ENCODE assay signal across 1 cellular context in the genomic region with DNA sequence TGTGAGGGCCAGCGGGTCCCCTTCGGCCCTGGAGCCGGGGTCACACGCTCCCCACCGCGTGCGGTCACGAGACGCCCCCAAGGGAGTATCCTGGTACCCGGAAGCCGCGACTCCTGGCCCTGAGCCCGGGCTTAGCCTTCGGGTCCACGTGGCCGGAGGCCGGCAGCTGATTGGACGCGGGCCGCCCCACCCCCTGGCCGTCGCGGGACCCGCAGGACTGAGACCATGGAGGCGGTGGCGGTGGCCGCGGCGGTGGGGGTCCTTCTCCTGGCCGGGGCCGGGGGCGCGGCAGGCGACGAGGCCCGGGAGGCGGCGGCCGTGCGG.
TF ChIP-seq lines count a peak whose summit lies in the region.

A gene (plus strand): TSS at position 194 of the 324 bp plus-strand sequence. CDS start 32 bp downstream, at position 226.

TF ChIP-seq in K562, 482 proteins besides CTCF, POLR2A, EP300 and RAD21 (continued from another document and continues in another):
- TF ChIP-seq, protein P1, sequence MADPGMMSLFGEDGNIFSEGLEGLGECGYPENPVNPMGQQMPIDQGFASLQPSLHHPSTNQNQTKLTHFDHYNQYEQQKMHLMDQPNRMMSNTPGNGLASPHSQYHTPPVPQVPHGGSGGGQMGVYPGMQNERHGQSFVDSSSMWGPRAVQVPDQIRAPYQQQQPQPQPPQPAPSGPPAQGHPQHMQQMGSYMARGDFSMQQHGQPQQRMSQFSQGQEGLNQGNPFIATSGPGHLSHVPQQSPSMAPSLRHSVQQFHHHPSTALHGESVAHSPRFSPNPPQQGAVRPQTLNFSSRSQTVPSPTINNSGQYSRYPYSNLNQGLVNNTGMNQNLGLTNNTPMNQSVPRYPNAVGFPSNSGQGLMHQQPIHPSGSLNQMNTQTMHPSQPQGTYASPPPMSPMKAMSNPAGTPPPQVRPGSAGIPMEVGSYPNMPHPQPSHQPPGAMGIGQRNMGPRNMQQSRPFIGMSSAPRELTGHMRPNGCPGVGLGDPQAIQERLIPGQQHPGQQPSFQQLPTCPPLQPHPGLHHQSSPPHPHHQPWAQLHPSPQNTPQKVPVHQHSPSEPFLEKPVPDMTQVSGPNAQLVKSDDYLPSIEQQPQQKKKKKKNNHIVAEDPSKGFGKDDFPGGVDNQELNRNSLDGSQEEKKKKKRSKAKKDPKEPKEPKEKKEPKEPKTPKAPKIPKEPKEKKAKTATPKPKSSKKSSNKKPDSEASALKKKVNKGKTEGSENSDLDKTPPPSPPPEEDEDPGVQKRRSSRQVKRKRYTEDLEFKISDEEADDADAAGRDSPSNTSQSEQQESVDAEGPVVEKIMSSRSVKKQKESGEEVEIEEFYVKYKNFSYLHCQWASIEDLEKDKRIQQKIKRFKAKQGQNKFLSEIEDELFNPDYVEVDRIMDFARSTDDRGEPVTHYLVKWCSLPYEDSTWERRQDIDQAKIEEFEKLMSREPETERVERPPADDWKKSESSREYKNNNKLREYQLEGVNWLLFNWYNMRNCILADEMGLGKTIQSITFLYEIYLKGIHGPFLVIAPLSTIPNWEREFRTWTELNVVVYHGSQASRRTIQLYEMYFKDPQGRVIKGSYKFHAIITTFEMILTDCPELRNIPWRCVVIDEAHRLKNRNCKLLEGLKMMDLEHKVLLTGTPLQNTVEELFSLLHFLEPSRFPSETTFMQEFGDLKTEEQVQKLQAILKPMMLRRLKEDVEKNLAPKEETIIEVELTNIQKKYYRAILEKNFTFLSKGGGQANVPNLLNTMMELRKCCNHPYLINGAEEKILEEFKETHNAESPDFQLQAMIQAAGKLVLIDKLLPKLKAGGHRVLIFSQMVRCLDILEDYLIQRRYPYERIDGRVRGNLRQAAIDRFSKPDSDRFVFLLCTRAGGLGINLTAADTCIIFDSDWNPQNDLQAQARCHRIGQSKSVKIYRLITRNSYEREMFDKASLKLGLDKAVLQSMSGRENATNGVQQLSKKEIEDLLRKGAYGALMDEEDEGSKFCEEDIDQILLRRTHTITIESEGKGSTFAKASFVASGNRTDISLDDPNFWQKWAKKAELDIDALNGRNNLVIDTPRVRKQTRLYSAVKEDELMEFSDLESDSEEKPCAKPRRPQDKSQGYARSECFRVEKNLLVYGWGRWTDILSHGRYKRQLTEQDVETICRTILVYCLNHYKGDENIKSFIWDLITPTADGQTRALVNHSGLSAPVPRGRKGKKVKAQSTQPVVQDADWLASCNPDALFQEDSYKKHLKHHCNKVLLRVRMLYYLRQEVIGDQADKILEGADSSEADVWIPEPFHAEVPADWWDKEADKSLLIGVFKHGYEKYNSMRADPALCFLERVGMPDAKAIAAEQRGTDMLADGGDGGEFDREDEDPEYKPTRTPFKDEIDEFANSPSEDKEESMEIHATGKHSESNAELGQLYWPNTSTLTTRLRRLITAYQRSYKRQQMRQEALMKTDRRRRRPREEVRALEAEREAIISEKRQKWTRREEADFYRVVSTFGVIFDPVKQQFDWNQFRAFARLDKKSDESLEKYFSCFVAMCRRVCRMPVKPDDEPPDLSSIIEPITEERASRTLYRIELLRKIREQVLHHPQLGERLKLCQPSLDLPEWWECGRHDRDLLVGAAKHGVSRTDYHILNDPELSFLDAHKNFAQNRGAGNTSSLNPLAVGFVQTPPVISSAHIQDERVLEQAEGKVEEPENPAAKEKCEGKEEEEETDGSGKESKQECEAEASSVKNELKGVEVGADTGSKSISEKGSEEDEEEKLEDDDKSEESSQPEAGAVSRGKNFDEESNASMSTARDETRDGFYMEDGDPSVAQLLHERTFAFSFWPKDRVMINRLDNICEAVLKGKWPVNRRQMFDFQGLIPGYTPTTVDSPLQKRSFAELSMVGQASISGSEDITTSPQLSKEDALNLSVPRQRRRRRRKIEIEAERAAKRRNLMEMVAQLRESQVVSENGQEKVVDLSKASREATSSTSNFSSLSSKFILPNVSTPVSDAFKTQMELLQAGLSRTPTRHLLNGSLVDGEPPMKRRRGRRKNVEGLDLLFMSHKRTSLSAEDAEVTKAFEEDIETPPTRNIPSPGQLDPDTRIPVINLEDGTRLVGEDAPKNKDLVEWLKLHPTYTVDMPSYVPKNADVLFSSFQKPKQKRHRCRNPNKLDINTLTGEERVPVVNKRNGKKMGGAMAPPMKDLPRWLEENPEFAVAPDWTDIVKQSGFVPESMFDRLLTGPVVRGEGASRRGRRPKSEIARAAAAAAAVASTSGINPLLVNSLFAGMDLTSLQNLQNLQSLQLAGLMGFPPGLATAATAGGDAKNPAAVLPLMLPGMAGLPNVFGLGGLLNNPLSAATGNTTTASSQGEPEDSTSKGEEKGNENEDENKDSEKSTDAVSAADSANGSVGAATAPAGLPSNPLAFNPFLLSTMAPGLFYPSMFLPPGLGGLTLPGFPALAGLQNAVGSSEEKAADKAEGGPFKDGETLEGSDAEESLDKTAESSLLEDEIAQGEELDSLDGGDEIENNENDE (IDR thresholded peaks at IDR 0.05; ENCODE audit: low read depth, low read length), result no peak
- TF ChIP-seq JUN (IDR thresholded peaks at IDR 0.05; ENCODE audit: borderline replicate concordance, low read depth, low read length), result peak; percentile 39; the same call in 1 of the 2 replicates
- TF ChIP-seq JUN (CRISPR knock-in tag; IDR thresholded peaks at IDR 0.05; ENCODE audit: borderline replicate concordance), result no peak
- TF ChIP-seq, protein P2, sequence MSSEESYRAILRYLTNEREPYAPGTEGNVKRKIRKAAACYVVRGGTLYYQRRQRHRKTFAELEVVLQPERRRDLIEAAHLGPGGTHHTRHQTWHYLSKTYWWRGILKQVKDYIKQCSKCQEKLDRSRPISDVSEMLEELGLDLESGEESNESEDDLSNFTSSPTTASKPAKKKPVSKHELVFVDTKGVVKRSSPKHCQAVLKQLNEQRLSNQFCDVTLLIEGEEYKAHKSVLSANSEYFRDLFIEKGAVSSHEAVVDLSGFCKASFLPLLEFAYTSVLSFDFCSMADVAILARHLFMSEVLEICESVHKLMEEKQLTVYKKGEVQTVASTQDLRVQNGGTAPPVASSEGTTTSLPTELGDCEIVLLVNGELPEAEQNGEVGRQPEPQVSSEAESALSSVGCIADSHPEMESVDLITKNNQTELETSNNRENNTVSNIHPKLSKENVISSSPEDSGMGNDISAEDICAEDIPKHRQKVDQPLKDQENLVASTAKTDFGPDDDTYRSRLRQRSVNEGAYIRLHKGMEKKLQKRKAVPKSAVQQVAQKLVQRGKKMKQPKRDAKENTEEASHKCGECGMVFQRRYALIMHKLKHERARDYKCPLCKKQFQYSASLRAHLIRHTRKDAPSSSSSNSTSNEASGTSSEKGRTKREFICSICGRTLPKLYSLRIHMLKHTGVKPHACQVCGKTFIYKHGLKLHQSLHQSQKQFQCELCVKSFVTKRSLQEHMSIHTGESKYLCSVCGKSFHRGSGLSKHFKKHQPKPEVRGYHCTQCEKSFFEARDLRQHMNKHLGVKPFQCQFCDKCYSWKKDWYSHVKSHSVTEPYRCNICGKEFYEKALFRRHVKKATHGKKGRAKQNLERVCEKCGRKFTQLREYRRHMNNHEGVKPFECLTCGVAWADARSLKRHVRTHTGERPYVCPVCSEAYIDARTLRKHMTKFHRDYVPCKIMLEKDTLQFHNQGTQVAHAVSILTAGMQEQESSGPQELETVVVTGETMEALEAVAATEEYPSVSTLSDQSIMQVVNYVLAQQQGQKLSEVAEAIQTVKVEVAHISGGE (CRISPR knock-in tag; IDR thresholded peaks at IDR 0.05), result no peak
- peak; percentile 93 for TF ChIP-seq ELF2 (CRISPR knock-in tag; IDR thresholded peaks at IDR 0.05)
- TF ChIP-seq SOX6 (IDR thresholded peaks at IDR 0.05), result peak; percentile 24; the same call in 1 of the 2 replicates
- no peak for TF ChIP-seq NR2C2 (CRISPR knock-in tag; IDR thresholded peaks at IDR 0.05)
- peak; percentile 11; the same call in 1 of the 2 replicates for TF ChIP-seq NR2C2 (tag; IDR thresholded peaks at IDR 0.05)
- no peak for TF ChIP-seq XRCC3 (IDR thresholded peaks at IDR 0.05)
- TF ChIP-seq TEAD4 (IDR thresholded peaks at IDR 0.05; ENCODE audit: low read length), result 0 out of 2 replicates have a peak, but pooled peaks have one; percentile 17
- no peak for TF ChIP-seq TEAD4 (CRISPR knock-in tag; IDR thresholded peaks at IDR 0.05; ENCODE audit: borderline replicate concordance)
- peak; percentile 56; the same call in 1 of the 2 replicates for TF ChIP-seq CREM (IDR thresholded peaks at IDR 0.05; ENCODE audit: low read depth)
- TF ChIP-seq, protein P3, sequence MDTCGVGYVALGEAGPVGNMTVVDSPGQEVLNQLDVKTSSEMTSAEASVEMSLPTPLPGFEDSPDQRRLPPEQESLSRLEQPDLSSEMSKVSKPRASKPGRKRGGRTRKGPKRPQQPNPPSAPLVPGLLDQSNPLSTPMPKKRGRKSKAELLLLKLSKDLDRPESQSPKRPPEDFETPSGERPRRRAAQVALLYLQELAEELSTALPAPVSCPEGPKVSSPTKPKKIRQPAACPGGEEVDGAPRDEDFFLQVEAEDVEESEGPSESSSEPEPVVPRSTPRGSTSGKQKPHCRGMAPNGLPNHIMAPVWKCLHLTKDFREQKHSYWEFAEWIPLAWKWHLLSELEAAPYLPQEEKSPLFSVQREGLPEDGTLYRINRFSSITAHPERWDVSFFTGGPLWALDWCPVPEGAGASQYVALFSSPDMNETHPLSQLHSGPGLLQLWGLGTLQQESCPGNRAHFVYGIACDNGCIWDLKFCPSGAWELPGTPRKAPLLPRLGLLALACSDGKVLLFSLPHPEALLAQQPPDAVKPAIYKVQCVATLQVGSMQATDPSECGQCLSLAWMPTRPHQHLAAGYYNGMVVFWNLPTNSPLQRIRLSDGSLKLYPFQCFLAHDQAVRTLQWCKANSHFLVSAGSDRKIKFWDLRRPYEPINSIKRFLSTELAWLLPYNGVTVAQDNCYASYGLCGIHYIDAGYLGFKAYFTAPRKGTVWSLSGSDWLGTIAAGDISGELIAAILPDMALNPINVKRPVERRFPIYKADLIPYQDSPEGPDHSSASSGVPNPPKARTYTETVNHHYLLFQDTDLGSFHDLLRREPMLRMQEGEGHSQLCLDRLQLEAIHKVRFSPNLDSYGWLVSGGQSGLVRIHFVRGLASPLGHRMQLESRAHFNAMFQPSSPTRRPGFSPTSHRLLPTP (IDR thresholded peaks at IDR 0.05; ENCODE audit: borderline replicate concordance, extremely low read depth, insufficient read length), result no peak
- no peak for TF ChIP-seq BCL6 (CRISPR knock-in tag; IDR thresholded peaks at IDR 0.05)
- TF ChIP-seq GATAD2A (IDR thresholded peaks at IDR 0.05), result 0 out of 2 replicates have a peak, but pooled peaks have one; percentile 55
- peak; percentile 16; the same call in 1 of the 2 replicates for TF ChIP-seq JUND (IDR thresholded peaks at IDR 0.05; ENCODE audit: borderline replicate concordance, low read depth, low read length)
- no peak for TF ChIP-seq JUND (tag; IDR thresholded peaks at IDR 0.05; ENCODE audit: borderline replicate concordance, low read depth, low read length)
- TF ChIP-seq TOE1 (IDR thresholded peaks at IDR 0.05; ENCODE audit: borderline replicate concordance), result peak; percentile 93
- TF ChIP-seq TOE1 (CRISPR knock-in tag; IDR thresholded peaks at IDR 0.05; ENCODE audit: borderline replicate concordance, low read depth), result no peak
- TF ChIP-seq NR2C1 (IDR thresholded peaks at IDR 0.05), result peak; percentile 35; the same call in 1 of the 2 replicates
- no peak for TF ChIP-seq NR2C1 (tag; IDR thresholded peaks at IDR 0.05)
- TF ChIP-seq FOS (IDR thresholded peaks at IDR 0.05; ENCODE audit: extremely low read depth, insufficient read length), result peak; percentile 57
- TF ChIP-seq, protein P4, sequence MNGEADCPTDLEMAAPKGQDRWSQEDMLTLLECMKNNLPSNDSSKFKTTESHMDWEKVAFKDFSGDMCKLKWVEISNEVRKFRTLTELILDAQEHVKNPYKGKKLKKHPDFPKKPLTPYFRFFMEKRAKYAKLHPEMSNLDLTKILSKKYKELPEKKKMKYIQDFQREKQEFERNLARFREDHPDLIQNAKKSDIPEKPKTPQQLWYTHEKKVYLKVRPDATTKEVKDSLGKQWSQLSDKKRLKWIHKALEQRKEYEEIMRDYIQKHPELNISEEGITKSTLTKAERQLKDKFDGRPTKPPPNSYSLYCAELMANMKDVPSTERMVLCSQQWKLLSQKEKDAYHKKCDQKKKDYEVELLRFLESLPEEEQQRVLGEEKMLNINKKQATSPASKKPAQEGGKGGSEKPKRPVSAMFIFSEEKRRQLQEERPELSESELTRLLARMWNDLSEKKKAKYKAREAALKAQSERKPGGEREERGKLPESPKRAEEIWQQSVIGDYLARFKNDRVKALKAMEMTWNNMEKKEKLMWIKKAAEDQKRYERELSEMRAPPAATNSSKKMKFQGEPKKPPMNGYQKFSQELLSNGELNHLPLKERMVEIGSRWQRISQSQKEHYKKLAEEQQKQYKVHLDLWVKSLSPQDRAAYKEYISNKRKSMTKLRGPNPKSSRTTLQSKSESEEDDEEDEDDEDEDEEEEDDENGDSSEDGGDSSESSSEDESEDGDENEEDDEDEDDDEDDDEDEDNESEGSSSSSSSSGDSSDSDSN (IDR thresholded peaks at IDR 0.05; ENCODE audit: borderline replicate concordance in 1 of 2, low read depth in 2 of 2, low read length in 2 of 2), result peak in 1 of 2 experiments; percentile 7; a peak in 1 of 4 replicates
- 0 out of 2 replicates have a peak, but pooled peaks have one; percentile 2 for TF ChIP-seq NCOR1 (IDR thresholded peaks at IDR 0.05)
- TF ChIP-seq ATF1 (CRISPR knock-in tag; IDR thresholded peaks at IDR 0.05), result no peak
- TF ChIP-seq ATF1 (tag; IDR thresholded peaks at IDR 0.05), result 0 out of 2 replicates have a peak, but pooled peaks have one; percentile 2
- peak; percentile 32; the same call in 1 of the 2 replicates for TF ChIP-seq ATF7 (IDR thresholded peaks at IDR 0.05)
- TF ChIP-seq ZSCAN29 (IDR thresholded peaks at IDR 0.05), result no peak
- TF ChIP-seq, protein P5, sequence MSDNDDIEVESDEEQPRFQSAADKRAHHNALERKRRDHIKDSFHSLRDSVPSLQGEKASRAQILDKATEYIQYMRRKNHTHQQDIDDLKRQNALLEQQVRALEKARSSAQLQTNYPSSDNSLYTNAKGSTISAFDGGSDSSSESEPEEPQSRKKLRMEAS (CRISPR knock-in tag; IDR thresholded peaks at IDR 0.05), result peak; percentile 84
- TF ChIP-seq MYC (IDR thresholded peaks at IDR 0.05; ENCODE audit: low read depth, low read length), result peak; percentile 86
- TF ChIP-seq MYC (CRISPR knock-in tag; IDR thresholded peaks at IDR 0.05; ENCODE audit: borderline replicate concordance, low read depth), result peak; percentile 71; the same call in 1 of the 2 replicates
- no peak for TF ChIP-seq ZNF253 (CRISPR knock-in tag; conservative IDR thresholded peaks at IDR 0.05)
- TF ChIP-seq, protein P6, sequence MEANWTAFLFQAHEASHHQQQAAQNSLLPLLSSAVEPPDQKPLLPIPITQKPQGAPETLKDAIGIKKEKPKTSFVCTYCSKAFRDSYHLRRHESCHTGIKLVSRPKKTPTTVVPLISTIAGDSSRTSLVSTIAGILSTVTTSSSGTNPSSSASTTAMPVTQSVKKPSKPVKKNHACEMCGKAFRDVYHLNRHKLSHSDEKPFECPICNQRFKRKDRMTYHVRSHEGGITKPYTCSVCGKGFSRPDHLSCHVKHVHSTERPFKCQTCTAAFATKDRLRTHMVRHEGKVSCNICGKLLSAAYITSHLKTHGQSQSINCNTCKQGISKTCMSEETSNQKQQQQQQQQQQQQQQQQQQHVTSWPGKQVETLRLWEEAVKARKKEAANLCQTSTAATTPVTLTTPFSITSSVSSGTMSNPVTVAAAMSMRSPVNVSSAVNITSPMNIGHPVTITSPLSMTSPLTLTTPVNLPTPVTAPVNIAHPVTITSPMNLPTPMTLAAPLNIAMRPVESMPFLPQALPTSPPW (CRISPR knock-in tag; IDR thresholded peaks at IDR 0.05), result peak; percentile 56
- no peak for TF ChIP-seq FUS (optimal IDR thresholded peaks at IDR 0.05; ENCODE audit: low read depth, low read length)
